In genomic region chr12:51829641-51830040, GRCh38 we compare ENCODE assay signal across 1 cellular context.
TF ChIP-seq lines count a peak whose summit lies in the region.

No MANE protein-coding gene starts in this region.

TF ChIP-seq in GM23338, 12 proteins besides CTCF, POLR2A, EP300 and RAD21:
- TF ChIP-seq, protein P1, sequence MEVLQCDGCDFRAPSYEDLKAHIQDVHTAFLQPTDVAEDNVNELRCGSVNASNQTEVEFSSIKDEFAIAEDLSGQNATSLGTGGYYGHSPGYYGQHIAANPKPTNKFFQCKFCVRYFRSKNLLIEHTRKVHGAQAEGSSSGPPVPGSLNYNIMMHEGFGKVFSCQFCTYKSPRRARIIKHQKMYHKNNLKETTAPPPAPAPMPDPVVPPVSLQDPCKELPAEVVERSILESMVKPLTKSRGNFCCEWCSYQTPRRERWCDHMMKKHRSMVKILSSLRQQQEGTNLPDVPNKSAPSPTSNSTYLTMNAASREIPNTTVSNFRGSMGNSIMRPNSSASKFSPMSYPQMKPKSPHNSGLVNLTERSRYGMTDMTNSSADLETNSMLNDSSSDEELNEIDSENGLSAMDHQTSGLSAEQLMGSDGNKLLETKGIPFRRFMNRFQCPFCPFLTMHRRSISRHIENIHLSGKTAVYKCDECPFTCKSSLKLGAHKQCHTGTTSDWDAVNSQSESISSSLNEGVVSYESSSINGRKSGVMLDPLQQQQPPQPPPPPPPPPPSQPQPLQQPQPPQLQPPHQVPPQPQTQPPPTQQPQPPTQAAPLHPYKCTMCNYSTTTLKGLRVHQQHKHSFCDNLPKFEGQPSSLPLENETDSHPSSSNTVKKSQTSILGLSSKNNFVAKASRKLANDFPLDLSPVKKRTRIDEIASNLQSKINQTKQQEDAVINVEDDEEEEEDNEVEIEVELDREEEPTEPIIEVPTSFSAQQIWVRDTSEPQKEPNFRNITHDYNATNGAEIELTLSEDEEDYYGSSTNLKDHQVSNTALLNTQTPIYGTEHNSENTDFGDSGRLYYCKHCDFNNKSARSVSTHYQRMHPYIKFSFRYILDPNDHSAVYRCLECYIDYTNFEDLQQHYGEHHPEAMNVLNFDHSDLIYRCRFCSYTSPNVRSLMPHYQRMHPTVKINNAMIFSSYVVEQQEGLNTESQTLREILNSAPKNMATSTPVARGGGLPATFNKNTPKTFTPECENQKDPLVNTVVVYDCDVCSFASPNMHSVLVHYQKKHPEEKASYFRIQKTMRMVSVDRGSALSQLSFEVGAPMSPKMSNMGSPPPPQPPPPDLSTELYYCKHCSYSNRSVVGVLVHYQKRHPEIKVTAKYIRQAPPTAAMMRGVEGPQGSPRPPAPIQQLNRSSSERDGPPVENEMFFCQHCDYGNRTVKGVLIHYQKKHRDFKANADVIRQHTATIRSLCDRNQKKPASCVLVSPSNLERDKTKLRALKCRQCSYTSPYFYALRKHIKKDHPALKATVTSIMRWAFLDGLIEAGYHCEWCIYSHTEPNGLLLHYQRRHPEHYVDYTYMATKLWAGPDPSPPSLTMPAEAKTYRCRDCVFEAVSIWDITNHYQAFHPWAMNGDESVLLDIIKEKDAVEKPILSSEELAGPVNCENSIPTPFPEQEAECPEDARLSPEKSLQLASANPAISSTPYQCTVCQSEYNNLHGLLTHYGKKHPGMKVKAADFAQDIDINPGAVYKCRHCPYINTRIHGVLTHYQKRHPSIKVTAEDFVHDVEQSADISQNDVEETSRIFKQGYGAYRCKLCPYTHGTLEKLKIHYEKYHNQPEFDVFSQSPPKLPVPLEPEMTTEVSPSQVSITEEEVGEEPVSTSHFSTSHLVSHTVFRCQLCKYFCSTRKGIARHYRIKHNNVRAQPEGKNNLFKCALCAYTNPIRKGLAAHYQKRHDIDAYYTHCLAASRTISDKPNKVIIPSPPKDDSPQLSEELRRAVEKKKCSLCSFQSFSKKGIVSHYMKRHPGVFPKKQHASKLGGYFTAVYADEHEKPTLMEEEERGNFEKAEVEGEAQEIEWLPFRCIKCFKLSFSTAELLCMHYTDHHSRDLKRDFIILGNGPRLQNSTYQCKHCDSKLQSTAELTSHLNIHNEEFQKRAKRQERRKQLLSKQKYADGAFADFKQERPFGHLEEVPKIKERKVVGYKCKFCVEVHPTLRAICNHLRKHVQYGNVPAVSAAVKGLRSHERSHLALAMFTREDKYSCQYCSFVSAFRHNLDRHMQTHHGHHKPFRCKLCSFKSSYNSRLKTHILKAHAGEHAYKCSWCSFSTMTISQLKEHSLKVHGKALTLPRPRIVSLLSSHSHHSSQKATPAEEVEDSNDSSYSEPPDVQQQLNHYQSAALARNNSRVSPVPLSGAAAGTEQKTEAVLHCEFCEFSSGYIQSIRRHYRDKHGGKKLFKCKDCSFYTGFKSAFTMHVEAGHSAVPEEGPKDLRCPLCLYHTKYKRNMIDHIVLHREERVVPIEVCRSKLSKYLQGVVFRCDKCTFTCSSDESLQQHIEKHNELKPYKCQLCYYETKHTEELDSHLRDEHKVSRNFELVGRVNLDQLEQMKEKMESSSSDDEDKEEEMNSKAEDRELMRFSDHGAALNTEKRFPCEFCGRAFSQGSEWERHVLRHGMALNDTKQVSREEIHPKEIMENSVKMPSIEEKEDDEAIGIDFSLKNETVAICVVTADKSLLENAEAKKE (CRISPR knock-in tag; IDR thresholded peaks at IDR 0.05) = no peak
- TF ChIP-seq JUNB (IDR thresholded peaks at IDR 0.05; ENCODE audit: unreplicated experiment) (no peak), CREB1 (CRISPR knock-in tag; IDR thresholded peaks at IDR 0.05; ENCODE audit: low read depth) (no peak), POLR2AphosphoS5 (IDR thresholded peaks at IDR 0.05; ENCODE audit: low read depth) (no peak), ZNF114 (CRISPR knock-in tag; IDR thresholded peaks at IDR 0.05) (no peak), STAT1 (IDR thresholded peaks at IDR 0.05; ENCODE audit: unreplicated experiment) (no peak), NANOG (IDR thresholded peaks at IDR 0.05; ENCODE audit: borderline replicate concordance) (no peak), EZH2phosphoT487 (IDR thresholded peaks at IDR 0.05; ENCODE audit: unreplicated experiment) (no peak), ETS1 (IDR thresholded peaks at IDR 0.05) (no peak), ZNF331 (CRISPR knock-in tag; IDR thresholded peaks at IDR 0.05; ENCODE audit: low read depth) (no peak), EZH2 (IDR thresholded peaks at IDR 0.05; ENCODE audit: low read depth, unreplicated experiment) (no peak)
- TF ChIP-seq, protein P2, sequence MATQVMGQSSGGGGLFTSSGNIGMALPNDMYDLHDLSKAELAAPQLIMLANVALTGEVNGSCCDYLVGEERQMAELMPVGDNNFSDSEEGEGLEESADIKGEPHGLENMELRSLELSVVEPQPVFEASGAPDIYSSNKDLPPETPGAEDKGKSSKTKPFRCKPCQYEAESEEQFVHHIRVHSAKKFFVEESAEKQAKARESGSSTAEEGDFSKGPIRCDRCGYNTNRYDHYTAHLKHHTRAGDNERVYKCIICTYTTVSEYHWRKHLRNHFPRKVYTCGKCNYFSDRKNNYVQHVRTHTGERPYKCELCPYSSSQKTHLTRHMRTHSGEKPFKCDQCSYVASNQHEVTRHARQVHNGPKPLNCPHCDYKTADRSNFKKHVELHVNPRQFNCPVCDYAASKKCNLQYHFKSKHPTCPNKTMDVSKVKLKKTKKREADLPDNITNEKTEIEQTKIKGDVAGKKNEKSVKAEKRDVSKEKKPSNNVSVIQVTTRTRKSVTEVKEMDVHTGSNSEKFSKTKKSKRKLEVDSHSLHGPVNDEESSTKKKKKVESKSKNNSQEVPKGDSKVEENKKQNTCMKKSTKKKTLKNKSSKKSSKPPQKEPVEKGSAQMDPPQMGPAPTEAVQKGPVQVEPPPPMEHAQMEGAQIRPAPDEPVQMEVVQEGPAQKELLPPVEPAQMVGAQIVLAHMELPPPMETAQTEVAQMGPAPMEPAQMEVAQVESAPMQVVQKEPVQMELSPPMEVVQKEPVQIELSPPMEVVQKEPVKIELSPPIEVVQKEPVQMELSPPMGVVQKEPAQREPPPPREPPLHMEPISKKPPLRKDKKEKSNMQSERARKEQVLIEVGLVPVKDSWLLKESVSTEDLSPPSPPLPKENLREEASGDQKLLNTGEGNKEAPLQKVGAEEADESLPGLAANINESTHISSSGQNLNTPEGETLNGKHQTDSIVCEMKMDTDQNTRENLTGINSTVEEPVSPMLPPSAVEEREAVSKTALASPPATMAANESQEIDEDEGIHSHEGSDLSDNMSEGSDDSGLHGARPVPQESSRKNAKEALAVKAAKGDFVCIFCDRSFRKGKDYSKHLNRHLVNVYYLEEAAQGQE (IDR thresholded peaks at IDR 0.05; ENCODE audit: unreplicated experiment) = no peak
